19 cellular contexts compared by ENCODE assay signal in the genomic region with DNA sequence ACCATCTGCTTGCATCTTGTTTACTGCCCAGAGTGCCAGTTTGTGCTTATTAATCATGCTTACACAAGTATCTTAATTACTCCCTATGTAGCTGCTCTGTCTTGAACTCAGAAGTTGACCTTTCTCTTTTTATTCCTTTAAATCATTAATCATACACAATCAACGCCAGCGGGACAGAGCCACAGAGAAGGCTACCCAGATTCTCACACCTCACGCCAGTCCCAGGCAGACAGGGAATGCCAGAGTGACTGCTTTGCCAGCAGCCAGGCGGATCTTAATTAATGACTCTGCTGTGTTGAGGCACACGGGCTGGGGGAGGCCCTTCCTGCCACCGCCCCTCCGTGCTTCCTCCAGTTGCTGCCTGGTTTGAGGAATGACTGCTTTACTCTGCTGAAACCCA.
DNase-seq lines count a peak whose midpoint lies in the region; ATAC-seq, FAIRE-seq and TF ChIP-seq lines count a peak whose summit lies in the region.
"Had no signal": no experiment of that assay in that cellular context is flagged by ENCODE, and none has a peak within 500 bp of the region (broad histone marks: within the 10 kb centered on the region; RNA-seq: fewer than 3 reads in every experiment).

No MANE protein-coding gene starts in this region.

- POLR2A ChIA-PET in HEK293 (lab: Yijun Ruan, JAX) = no interaction called here
- POLR2A ChIA-PET in naive thymus-derived CD8-positive, alpha-beta T cell (lab: Charles Lee) = no interaction called here

- intact Hi-C loops in kidney (cut with DNase I) = no loop called here

- FAIRE-seq in kidney (lab: Jason Lieb, UNC) = no peak

- H3K36me3 ChIP-seq in HEK293 (ENCODE audit: control insufficient read depth in 2 of 2, insufficient read depth in 1 of 2, low read length in 2 of 2) (no peaks in the 10 kb centered on the region), kidney (ENCODE audit: control insufficient read depth in 1 of 2, insufficient read depth in 2 of 2, low read length in 2 of 2) (no peaks in the 10 kb centered on the region)

- H3K4me1 ChIP-seq in HEK293 (ENCODE audit: control insufficient read depth, insufficient read depth, low read length) = no peaks in the 10 kb centered on the region
- peaks cover 4 to 10% of the 10 kb centered on the region in 2 donors for H3K4me1 ChIP-seq in kidney (ENCODE audit: control insufficient read depth in 1 of 2, insufficient read depth in 1 of 2, low read depth in 1 of 2, low read length in 2 of 2)

- H3K27ac ChIP-seq in HEK293 (ENCODE audit: extremely low read depth, low read depth, low read length) (no peak overlapping the region), kidney (ENCODE audit: low read depth in 2 of 2, low read length in 2 of 2) (no peak overlapping the region)

- CTCF ChIA-PET in HEK293 (lab: Yijun Ruan, JAX) = interaction anchor here (0.9 kb wide), 1 partner anchor 354 kb away, joined by 3 read pairs; no protein-coding TSS in a partner anchor

- H3K36me3 Mint-ChIP-seq in naive thymus-derived CD8-positive, alpha-beta T cell = no peaks in the 10 kb centered on the region
- H3K36me3 Mint-ChIP-seq: CD4-positive, CD25-positive, alpha-beta regulatory T cell; naive thymus-derived CD4-positive, alpha-beta T cell had no signal

- H3K4me3 ChIP-seq in HEK293 (ENCODE audit: low read depth, low read length) (no peak overlapping the region), kidney (ENCODE audit: low read length in 2 of 2) (no peak overlapping the region), retinal pigment epithelial cell (ENCODE audit: low read length) (no peak overlapping the region)

- peaks cover 6 to 42% (median 14%) of the 10 kb centered on the region in 5 donors for H3K27me3 Mint-ChIP-seq in naive thymus-derived CD8-positive, alpha-beta T cell

- H3K9ac ChIP-seq in kidney (ENCODE audit: low read length in 2 of 2) = no peak overlapping the region

- TF ChIP-seq CTCF in HEK293 (tag by site-specific recombination; IDR thresholded peaks at IDR 0.05) (no peak), kidney (IDR thresholded peaks at IDR 0.05; ENCODE audit: borderline replicate concordance, extremely low read depth, insufficient read depth) (no peak), retinal pigment epithelial cell (conservative IDR thresholded peaks at IDR 0.05; ENCODE audit: low read depth, low read length) (no peak)

- no peak overlapping the region for H3K27ac Mint-ChIP-seq in naive thymus-derived CD8-positive, alpha-beta T cell
- H3K27ac Mint-ChIP-seq: CD4-positive, CD25-positive, alpha-beta regulatory T cell; endodermal cell; HFFc6; naive thymus-derived CD4-positive, alpha-beta T cell had no signal

- DNase-seq in SK-N-DZ (ENCODE audit: low spot score) (peak; percentile 35), kidney (peak; percentile 77), retinal pigment epithelial cell (ENCODE audit: low read depth) (peak; percentile 44)
- no peak for DNase-seq in naive thymus-derived CD8-positive, alpha-beta T cell
- no peak for DNase-seq in stimulated activated CD4-positive, alpha-beta T cell treated with anti-CD3 and anti-CD28 coated beads, Interleukin-2, amount 100 ng/mL, for 24 hours
- DNase-seq: activated CD8-positive, alpha-beta memory T cell treated with anti-CD3 and anti-CD28 coated beads, Interleukin-2, amount 50 U/mL, for 48 hours; activated effector memory CD4-positive, alpha-beta T cell treated with anti-CD3 and anti-CD28 coated beads, Interleukin-2, amount 50 U/mL, for 16 hours; CD4-positive, CD25-positive, alpha-beta regulatory T cell; DMS79 treated with DMSO at 0.1 percent for 48 hours; endodermal cell; HFFc6; mammary epithelial cell; MV-4-11; naive thymus-derived CD4-positive, alpha-beta T cell; NCI-H2081; NCI-H524 had no signal

- peaks cover 0 to 2% (median 0%) of the 10 kb centered on the region in 9 donors for H3K9me3 Mint-ChIP-seq in naive thymus-derived CD8-positive, alpha-beta T cell
- H3K9me3 Mint-ChIP-seq: endodermal cell, HFFc6 had no signal

- H3K9me3 ChIP-seq in HEK293 (ENCODE audit: control insufficient read depth, insufficient read depth, low read depth, low read length) (no peaks in the 10 kb centered on the region), kidney (ENCODE audit: control insufficient read depth in 1 of 2, low read length in 2 of 2) (no peaks in the 10 kb centered on the region)

- no peaks in the 10 kb centered on the region for H3K4me1 Mint-ChIP-seq in naive thymus-derived CD8-positive, alpha-beta T cell
- H3K4me1 Mint-ChIP-seq: CD4-positive, CD25-positive, alpha-beta regulatory T cell; endodermal cell; naive thymus-derived CD4-positive, alpha-beta T cell had no signal

- ATAC-seq in GM19035 (IDR thresholded peaks at IDR 0.05; ENCODE audit: unreplicated experiment) (no peak), GM21360 (IDR thresholded peaks at IDR 0.05; ENCODE audit: unreplicated experiment) (no peak)
- ATAC-seq in naive thymus-derived CD8-positive, alpha-beta T cell = no peak
- ATAC-seq: naive thymus-derived CD4-positive, alpha-beta T cell had no signal

- H3K4me3 Mint-ChIP-seq in naive thymus-derived CD8-positive, alpha-beta T cell = no peak overlapping the region
- H3K4me3 Mint-ChIP-seq: CD4-positive, CD25-positive, alpha-beta regulatory T cell; endodermal cell; HFFc6; naive thymus-derived CD4-positive, alpha-beta T cell had no signal

TF ChIP-seq in HEK293, 187 proteins besides CTCF, POLR2A, EP300 and RAD21:
- no peak for TF ChIP-seq ZNF585B (tag by site-specific recombination; IDR thresholded peaks at IDR 0.05)
- peak; percentile 35; the same call in 1 of the 2 replicates for TF ChIP-seq ZNF341 (tag by site-specific recombination; IDR thresholded peaks at IDR 0.05; ENCODE audit: low read depth)
TF ChIP-seq in HEK293: peak in this region for 1.

Comparison
In these comparisons a context has a peak if more than half of its experiments do, and no peak if none do; other contexts are left out.
1. DNase-seq: peak in SK-N-DZ (single experiment), kidney (single experiment) and retinal pigment epithelial cell (single experiment); none in naive thymus-derived CD8-positive, alpha-beta T cell (0 of 10) and stimulated activated CD4-positive, alpha-beta T cell treated with anti-CD3 and anti-CD28 coated beads, Interleukin-2, amount 100 ng/mL, for 24 hours (0 of 2).